ENCODE assay signal across 8 cellular contexts in the genomic region with DNA sequence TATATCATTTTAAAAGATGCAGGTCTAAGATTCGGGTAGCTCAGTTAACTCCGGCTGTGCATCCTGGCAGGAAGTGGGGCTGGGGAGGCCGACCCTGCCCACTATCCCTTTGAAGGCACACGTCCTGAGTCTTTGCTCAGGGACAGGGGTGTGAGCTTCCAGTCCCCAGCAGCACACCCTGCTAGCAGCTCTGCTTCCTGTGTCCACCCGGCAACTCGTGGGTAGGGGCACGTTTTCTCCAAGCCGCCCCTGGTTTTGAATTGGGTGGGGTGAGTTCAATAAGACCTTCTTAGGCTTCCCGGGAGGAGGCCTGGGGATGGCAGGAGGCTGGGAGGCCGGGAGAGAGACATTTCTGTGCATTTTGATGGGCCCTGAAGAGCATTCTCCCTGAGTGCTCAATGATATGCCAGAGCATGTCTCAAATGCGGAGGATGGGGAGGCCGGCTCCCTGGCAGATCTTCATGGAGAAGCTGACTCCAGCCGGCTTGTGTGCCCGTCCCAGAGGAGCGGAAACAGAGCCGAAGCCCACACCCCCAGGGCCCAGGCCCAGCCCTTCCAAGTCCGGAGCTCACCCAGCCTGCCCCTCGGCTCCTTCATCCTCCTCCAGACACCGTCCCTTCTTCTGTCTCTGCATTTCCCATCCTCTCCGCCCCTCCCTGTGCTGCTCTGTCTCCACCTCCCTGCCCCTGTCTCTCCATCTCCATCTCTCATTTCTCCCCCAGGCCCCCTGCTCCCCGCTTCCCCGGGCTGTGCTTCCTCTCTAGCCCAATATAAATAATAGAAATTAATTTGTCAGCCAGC. TPM values are rescaled to one million over a fixed set of nuclear protein-coding genes. Genes with fewer than 3 reads are reported as not detected.
DNase-seq lines count a peak whose midpoint lies in the region; ATAC-seq and TF ChIP-seq lines count a peak whose summit lies in the region.

No MANE protein-coding gene starts in this region.

- ATAC-seq in GM18858 (IDR thresholded peaks at IDR 0.05; ENCODE audit: unreplicated experiment) (no peak), HG02840 (IDR thresholded peaks at IDR 0.05; ENCODE audit: low FRiP score, unreplicated experiment) (no peak), HG02571 (IDR thresholded peaks at IDR 0.05; ENCODE audit: unreplicated experiment) (no peak)

- DNase-seq in GM03348 (ENCODE audit: low spot score) (peak; percentile 75), NCI-H510A (lab: John Stamatoyannopoulos, UW) (peak; percentile 88), dermis blood vessel endothelial cell (peak; percentile 20), lower leg skin (ENCODE audit: low spot score in 2 of 2) (no peak), substantia nigra (lab: John Stamatoyannopoulos, UW) (peak in 25 of 49 donors; percentile 6 to 61 (median 30))

- intact Hi-C loops in lower leg skin (cut with DNase I; ENCODE audit: low total_unique reads) = loop anchor here (10.0 kb wide), 1 partner anchor 712 kb away; no protein-coding TSS in a partner anchor

- H3K27ac ChIP-seq in substantia nigra (ENCODE audit: low read depth, low read length, poor library complexity, severe bottlenecking) = peak overlapping the region; percentile 37

- H3K4me3 ChIP-seq in lower leg skin (ENCODE audit: low read depth, poor library complexity, severe bottlenecking) = peak overlapping the region; percentile 11

- 15 to 18% methylated on average over 22 of the region's 22 CpGs for WGBS in lower leg skin, 2 donors

- no peak for TF ChIP-seq CTCF in lower leg skin (IDR thresholded peaks at IDR 0.05)

- TF ChIP-seq POLR2A in lower leg skin (IDR thresholded peaks at IDR 0.05) = no peak

RNA-seq across cellular contexts. Expression of a gene that starts 36.3 kb away (rescaled TPM):
- total RNA-seq in dermis blood vessel endothelial cell = 16.7 and 28.2 TPM in 2 replicates
- 10 to 100 TPM; 26.3 to 40.8 (median 30.3) TPM for total RNA-seq in lower leg skin

Comparison
In these comparisons a context has a peak if more than half of its experiments do, and no peak if none do; other contexts are left out.
1. DNase-seq: peak in GM03348 (single experiment), NCI-H510A (single experiment), dermis blood vessel endothelial cell (single experiment) and substantia nigra (25 of 49); none in lower leg skin (0 of 2).